Comparison of ENCODE assay signal across 8 cellular contexts in the genomic region with DNA sequence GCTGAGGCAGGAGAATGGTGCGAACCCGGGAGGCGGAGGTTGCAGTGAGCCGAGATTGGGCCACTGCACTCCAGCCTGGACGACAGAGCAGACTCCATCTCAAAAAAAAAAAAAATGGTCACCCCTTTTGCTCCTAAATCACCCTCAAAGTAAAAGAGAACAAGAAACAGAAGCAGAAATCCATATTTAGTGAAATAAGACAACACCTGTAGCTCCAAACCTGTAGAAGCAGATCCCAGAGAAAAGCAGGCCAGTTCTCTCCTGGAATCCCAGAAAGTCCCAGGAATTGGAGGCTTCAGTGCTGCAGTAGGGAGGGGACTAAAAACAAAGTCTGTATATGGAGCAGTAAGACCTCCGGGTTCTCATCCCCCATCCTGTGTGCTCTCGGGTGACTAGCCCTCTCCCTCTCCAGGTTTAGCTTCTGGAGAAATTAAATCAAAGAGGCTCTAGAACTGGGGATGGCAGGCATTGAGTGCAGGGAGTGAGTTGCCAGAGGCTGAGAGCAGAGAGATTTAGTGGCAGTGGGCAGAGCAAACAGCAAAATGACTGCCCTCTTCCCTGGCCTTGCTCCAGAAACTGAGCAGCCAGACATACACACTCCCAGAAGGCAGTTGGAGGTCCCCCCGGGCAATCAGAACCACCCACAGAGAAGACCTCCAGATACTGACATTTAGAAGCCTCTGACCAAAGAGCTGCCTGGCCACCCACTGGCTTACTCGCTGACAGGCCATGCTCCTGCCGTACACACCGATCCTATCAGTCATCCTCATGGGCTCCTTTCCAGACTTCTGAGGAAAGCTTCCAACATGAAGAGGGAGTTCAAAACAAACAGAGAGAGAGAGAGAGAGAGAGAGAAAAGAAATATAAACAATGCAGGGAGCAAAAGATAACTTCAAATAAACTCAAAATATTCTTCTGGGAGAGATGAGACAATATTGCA. TPM values are rescaled to one million over a fixed set of nuclear protein-coding genes. Genes with fewer than 3 reads are reported as not detected.
DNase-seq lines count a peak whose midpoint lies in the region; ATAC-seq, FAIRE-seq and TF ChIP-seq lines count a peak whose summit lies in the region.
"Had no signal": no experiment of that assay in that cellular context is flagged by ENCODE, and none has a peak within 500 bp of the region (broad histone marks: within the 10 kb centered on the region; RNA-seq: fewer than 3 reads in every experiment).

No MANE protein-coding gene starts in this region.

- H2AFZ ChIP-seq in K562 (ENCODE audit: low read depth, low read length) = no peak overlapping the region

- no peak overlapping the region for H3K4me3 Mint-ChIP-seq in activated T-helper 17 cell treated with anti-CD3 and anti-CD28 coated beads, Interleukin-2, amount 50 U/mL, for 72 hours
- H3K4me3 Mint-ChIP-seq in activated naive CD8-positive, alpha-beta T cell treated with anti-CD3 and anti-CD28 coated beads for 36 hours = no peak overlapping the region
- H3K4me3 Mint-ChIP-seq: activated naive CD8-positive, alpha-beta T cell treated with anti-CD3 and anti-CD28 coated beads, Interleukin-2, amount 10 ng/mL, durations not matched to agents 7 days and 5 days had no signal

- FAIRE-seq in K562 (lab: Jason Lieb, UNC) = peak; percentile 92

- peaks cover 16% of the 10 kb centered on the region; the same call in 2 of the 3 replicates for H3K79me2 ChIP-seq in K562 (ENCODE audit: control insufficient read depth, insufficient read depth, low read length)

- 43% methylated on average over 10 of the region's 11 CpGs for WGBS in K562 (ENCODE audit: insufficient coverage, low coverage, missing lambda C conversion rate)

- H3K4me2 ChIP-seq in K562 (ENCODE audit: insufficient read depth, low read length) = no peak overlapping the region

- CTCF ChIA-PET in K562 (lab: Yijun Ruan, JAX; ENCODE audit: low intra/inter-chr PET ratio) = no interaction called here

- H3K27me3 Mint-ChIP-seq in activated T-helper 17 cell treated with anti-CD3 and anti-CD28 coated beads, Interleukin-2, amount 50 U/mL, for 72 hours = no peaks in the 10 kb centered on the region
- H3K27me3 Mint-ChIP-seq in activated naive CD8-positive, alpha-beta T cell treated with anti-CD3 and anti-CD28 coated beads for 36 hours = no peaks in the 10 kb centered on the region

- no peaks in the 10 kb centered on the region for H4K20me1 ChIP-seq in K562 (replicated peaks; ENCODE audit: control insufficient read depth, insufficient read depth, low read length)

- DNase-seq in LHCN-M2 (ENCODE audit: low read depth) (peak; percentile 89), K562 (ENCODE audit: extremely low read depth in 1 of 4, low spot score in 3 of 4) (peak in 2 of 4 experiments; percentile 62 to 84), left colon (peak in 1 of 2 donors; percentile 64), ureter (ENCODE audit: low spot score) (peak; percentile 72), NCI-H128 (lab: John Stamatoyannopoulos, UW; ENCODE audit: unreplicated experiment) (no peak)
- no peak for DNase-seq in activated naive CD8-positive, alpha-beta T cell treated with anti-CD3 and anti-CD28 coated beads for 36 hours
- DNase-seq: activated naive CD8-positive, alpha-beta T cell treated with anti-CD3 and anti-CD28 coated beads, Interleukin-2, amount 10 ng/mL, durations not matched to agents 7 days and 5 days had no signal

- in situ Hi-C loops in K562 (cut with MboI) = no loop called here

- peaks cover 14 to 26% of the 10 kb centered on the region in 2 experiments; a peak in 4 of 5 replicates for H3K4me1 ChIP-seq in K562 (replicated peaks in 1 of 2; ENCODE audit: control insufficient read depth in 2 of 2, insufficient read depth in 2 of 2, low read length in 2 of 2)

- ATAC-seq in K562 (peak; percentile 87), left colon (peak; percentile 10)
- ATAC-seq in activated T-helper 17 cell treated with anti-CD3 and anti-CD28 coated beads, Interleukin-2, amount 50 U/mL, for 72 hours (replicated peaks) = no peak

- H3K9ac ChIP-seq in K562 (ENCODE audit: insufficient read depth in 1 of 2, low read depth in 2 of 2, low read length in 2 of 2) = peak overlapping the region; percentile 19 to 75; a peak in 2 of 4 replicates

- POLR2A ChIA-PET in K562 (lab: Yijun Ruan, JAX) = interaction anchor here (0.6 to 2.7 kb wide), 5 partner anchors 8 to 1511 kb away, joined by 3 to 17 read pairs (median 4); no protein-coding TSS in a partner anchor

- H3K4me1 Mint-ChIP-seq in activated T-helper 17 cell treated with anti-CD3 and anti-CD28 coated beads, Interleukin-2, amount 50 U/mL, for 72 hours = no peaks in the 10 kb centered on the region
- H3K4me1 Mint-ChIP-seq in activated naive CD8-positive, alpha-beta T cell treated with anti-CD3 and anti-CD28 coated beads for 36 hours = peaks cover 22% of the 10 kb centered on the region

- no peak for TF ChIP-seq RAD21 in K562 (CRISPR knock-in tag; conservative IDR thresholded peaks at IDR 0.05 in 1 of 2, IDR thresholded peaks at IDR 0.05 in 1 of 2)

- H3K36me3 ChIP-seq in K562 (ENCODE audit: control insufficient read depth, insufficient read depth, low read length) = peaks cover 18% of the 10 kb centered on the region; the same call in 2 of the 3 replicates

- H3K9me1 ChIP-seq in K562 (ENCODE audit: control insufficient read depth, insufficient read depth, low read length) = no peaks in the 10 kb centered on the region

- H3K4me3 ChIP-seq in K562 = no peak overlapping the region

- BruUV-seq in K562 (replicated peaks; lab: Mats Ljungman, UMichigan) = no TSS peak

- intact Hi-C loops in K562 (cut with micrococcal nuclease) (no loop called here), left colon (cut with DNase I, micrococcal nuclease) (no loop called here)

- peak overlapping the region; percentile 49; the same call in 1 of the 3 replicates for H3K27ac ChIP-seq in K562 (ENCODE audit: extremely low read depth, low read depth, low read length)

- no peaks in the 10 kb centered on the region for H3K27me3 ChIP-seq in K562 (ENCODE audit: control insufficient read depth in 2 of 2, insufficient read depth in 2 of 2, low read length in 2 of 2)

- H3K9me3 ChIP-seq in K562 (replicated peaks; ENCODE audit: control insufficient read depth, insufficient read depth, low read depth, low read length) = no peaks in the 10 kb centered on the region

- no peaks in the 10 kb centered on the region for H3K9me3 Mint-ChIP-seq in activated T-helper 17 cell treated with anti-CD3 and anti-CD28 coated beads, Interleukin-2, amount 50 U/mL, for 72 hours
- no peaks in the 10 kb centered on the region for H3K9me3 Mint-ChIP-seq in activated naive CD8-positive, alpha-beta T cell treated with anti-CD3 and anti-CD28 coated beads for 36 hours
- H3K9me3 Mint-ChIP-seq: activated naive CD8-positive, alpha-beta T cell treated with anti-CD3 and anti-CD28 coated beads, Interleukin-2, amount 10 ng/mL, durations not matched to agents 7 days and 5 days had no signal

- peak; percentile 8; the same call in 1 of the 2 replicates for TF ChIP-seq EP300 in K562 (IDR thresholded peaks at IDR 0.05; ENCODE audit: low read length)

- H3K27ac Mint-ChIP-seq in activated T-helper 17 cell treated with anti-CD3 and anti-CD28 coated beads, Interleukin-2, amount 50 U/mL, for 72 hours = no peak overlapping the region
- H3K27ac Mint-ChIP-seq in activated naive CD8-positive, alpha-beta T cell treated with anti-CD3 and anti-CD28 coated beads for 36 hours = no peak overlapping the region
- H3K27ac Mint-ChIP-seq: activated naive CD8-positive, alpha-beta T cell treated with anti-CD3 and anti-CD28 coated beads, Interleukin-2, amount 10 ng/mL, durations not matched to agents 7 days and 5 days had no signal

- H3K36me3 Mint-ChIP-seq in activated T-helper 17 cell treated with anti-CD3 and anti-CD28 coated beads, Interleukin-2, amount 50 U/mL, for 72 hours (ENCODE audit: low read depth) = no peaks in the 10 kb centered on the region
- H3K36me3 Mint-ChIP-seq in activated naive CD8-positive, alpha-beta T cell treated with anti-CD3 and anti-CD28 coated beads for 36 hours = no peaks in the 10 kb centered on the region
- H3K36me3 Mint-ChIP-seq: activated naive CD8-positive, alpha-beta T cell treated with anti-CD3 and anti-CD28 coated beads, Interleukin-2, amount 10 ng/mL, durations not matched to agents 7 days and 5 days had no signal

- 0 out of 2 replicates have a peak, but pooled peaks have one; percentile 31 for TF ChIP-seq POLR2A in K562 (conservative IDR thresholded peaks at IDR 0.05)

- no peak; a peak in 1 of 6 replicates for TF ChIP-seq CTCF in K562 (IDR thresholded peaks at IDR 0.05 in 2 of 3, conservative IDR thresholded peaks at IDR 0.05 in 1 of 3; ENCODE audit: insufficient read depth in 2 of 3, low read depth in 1 of 3, low read length in 3 of 3)

RNA-seq across cellular contexts. Expression of gene MLXIP, which starts 6.3 kb away (rescaled TPM):
- total RNA-seq in LHCN-M2 (2014; rRNA removed) (7.8 and 8.4 TPM in 2 replicates), K562 (2014; rRNA removed) (14.7 and 36.9 TPM in 2 replicates), K562 (2014; rRNA removed; fragmentation: Illumina TruSeq; extraction: Trizol) (13.8 and 18.1 TPM in 2 replicates), K562 (2015; rRNA removed; fragmentation: Illumina TruSeq; extraction: Trizol) (25.8 and 28.9 TPM in 2 replicates), K562 (2021) (65.8 and 66.3 TPM in 2 replicates), left colon (100 to 1,000 TPM; 125 to 175 TPM), ureter (72.2 TPM)
- polyA plus RNA-seq in LHCN-M2 (2012) = 13.0 TPM
- 289 and 513 TPM in 2 replicates for total RNA-seq in K562 (2011; cell fraction: chromatin; rRNA removed; ENCODE audit: low replicate concordance)
- 197 and 203 TPM in 2 replicates for total RNA-seq in K562 (2011; cell fraction: nucleolus; rRNA removed)
- 215 and 311 TPM in 2 replicates for total RNA-seq in K562 (2011; cell fraction: nucleoplasm; rRNA removed)
- polyA plus RNA-seq in K562 (2011; rRNA removed) (14.4 and 20.7 TPM in 2 replicates), K562 (2014; fragmentation: Illumina TruSeq; extraction: Trizol) (40.7 and 46.7 TPM in 2 replicates), K562 (2014; fragmentation: Nextera tagmentation; extraction: Ambion mirVana) (1 to 10 TPM; 2.2 to 3.8 TPM), K562 (2014; rRNA removed) (26.0 and 26.5 TPM in 2 replicates)
- 9.9 and 11.6 TPM in 2 replicates for polyA plus RNA-seq in K562 (2011; cell fraction: cytosol; rRNA removed)
- 78.1 and 99.4 TPM in 2 replicates for polyA plus RNA-seq in K562 (2011; cell fraction: nucleus; rRNA removed)
- polyA plus RNA-seq in K562 (2012) = 33.1 and 37.7 TPM in 2 replicates
- polyA minus RNA-seq in K562 (2011; rRNA and poly(A)+ RNA removed) = 20.9 and 23.5 TPM in 2 replicates
- 51.8 and 60.9 TPM in 2 replicates for polyA minus RNA-seq in K562 (2011; cell fraction: cytosol; rRNA and poly(A)+ RNA removed)
- 61.8 and 88.5 TPM in 2 replicates for polyA minus RNA-seq in K562 (2011; cell fraction: nucleus; rRNA and poly(A)+ RNA removed)
- 10 to 100 TPM; 19.7 to 28.9 TPM for total RNA-seq in activated T-helper 17 cell treated with anti-CD3 and anti-CD28 coated beads, Interleukin-2, amount 50 U/mL, for 72 hours
- total RNA-seq in activated naive CD8-positive, alpha-beta T cell treated with anti-CD3 and anti-CD28 coated beads for 36 hours = 10 to 100 TPM; 29.0 to 30.1 TPM

RNA-seq across cellular contexts. Expression of gene BCL7A, which starts 50.6 kb away (rescaled TPM):
- total RNA-seq in LHCN-M2 (2014; rRNA removed) (3.1 and 5.7 TPM in 2 replicates), K562 (2014; rRNA removed) (16.1 and 23.1 TPM in 2 replicates), K562 (2014; rRNA removed; fragmentation: Illumina TruSeq; extraction: Trizol) (11.0 and 13.6 TPM in 2 replicates), K562 (2015; rRNA removed; fragmentation: Illumina TruSeq; extraction: Trizol) (14.9 TPM in 2 replicates), K562 (2021) (19.9 and 21.9 TPM in 2 replicates), left colon (1 to 10 TPM; 6.5 to 6.7 TPM), ureter (14.8 TPM)
- polyA plus RNA-seq in LHCN-M2 (2012) = 3.6 TPM
- total RNA-seq in K562 (2011; cell fraction: chromatin; rRNA removed; ENCODE audit: low replicate concordance) = 14.3 and 26.5 TPM in 2 replicates
- total RNA-seq in K562 (2011; cell fraction: nucleolus; rRNA removed) = 14.6 and 18.5 TPM in 2 replicates
- total RNA-seq in K562 (2011; cell fraction: nucleoplasm; rRNA removed) = 12.9 and 13.2 TPM in 2 replicates
- polyA plus RNA-seq in K562 (2011; rRNA removed) (11.2 and 11.5 TPM in 2 replicates), K562 (2014; fragmentation: Illumina TruSeq; extraction: Trizol) (19.5 and 20.1 TPM in 2 replicates), K562 (2014; fragmentation: Nextera tagmentation; extraction: Ambion mirVana) (under 1 TPM; 0.25 to 0.30 TPM), K562 (2014; rRNA removed) (16.8 and 17.1 TPM in 2 replicates)
- 13.9 and 19.9 TPM in 2 replicates for polyA plus RNA-seq in K562 (2011; cell fraction: cytosol; rRNA removed)
- polyA plus RNA-seq in K562 (2011; cell fraction: nucleus; rRNA removed) = 9.8 and 12.1 TPM in 2 replicates
- polyA plus RNA-seq in K562 (2012) = 14.5 and 17.2 TPM in 2 replicates
- 9.0 and 9.8 TPM in 2 replicates for polyA minus RNA-seq in K562 (2011; rRNA and poly(A)+ RNA removed)
- polyA minus RNA-seq in K562 (2011; cell fraction: cytosol; rRNA and poly(A)+ RNA removed) = 8.2 and 11.0 TPM in 2 replicates
- polyA minus RNA-seq in K562 (2011; cell fraction: nucleus; rRNA and poly(A)+ RNA removed) = 2.8 and 4.3 TPM in 2 replicates
- total RNA-seq in activated T-helper 17 cell treated with anti-CD3 and anti-CD28 coated beads, Interleukin-2, amount 50 U/mL, for 72 hours = 1 to 10 TPM in 1 of 2 donors, under 1 TPM in 1; 0.82 to 1.1 TPM
- 1 to 10 TPM; 6.7 to 7.2 TPM for total RNA-seq in activated naive CD8-positive, alpha-beta T cell treated with anti-CD3 and anti-CD28 coated beads for 36 hours

Comparison
In these comparisons a context has a peak if more than half of its experiments do, and no peak if none do; other contexts are left out.
1. DNase-seq: peak in LHCN-M2 (single experiment) and ureter (single experiment); none in NCI-H128 (single experiment) and activated naive CD8-positive, alpha-beta T cell treated with anti-CD3 and anti-CD28 coated beads for 36 hours (single experiment).